ENCODE assay signal across 8 cellular contexts in the genomic region with DNA sequence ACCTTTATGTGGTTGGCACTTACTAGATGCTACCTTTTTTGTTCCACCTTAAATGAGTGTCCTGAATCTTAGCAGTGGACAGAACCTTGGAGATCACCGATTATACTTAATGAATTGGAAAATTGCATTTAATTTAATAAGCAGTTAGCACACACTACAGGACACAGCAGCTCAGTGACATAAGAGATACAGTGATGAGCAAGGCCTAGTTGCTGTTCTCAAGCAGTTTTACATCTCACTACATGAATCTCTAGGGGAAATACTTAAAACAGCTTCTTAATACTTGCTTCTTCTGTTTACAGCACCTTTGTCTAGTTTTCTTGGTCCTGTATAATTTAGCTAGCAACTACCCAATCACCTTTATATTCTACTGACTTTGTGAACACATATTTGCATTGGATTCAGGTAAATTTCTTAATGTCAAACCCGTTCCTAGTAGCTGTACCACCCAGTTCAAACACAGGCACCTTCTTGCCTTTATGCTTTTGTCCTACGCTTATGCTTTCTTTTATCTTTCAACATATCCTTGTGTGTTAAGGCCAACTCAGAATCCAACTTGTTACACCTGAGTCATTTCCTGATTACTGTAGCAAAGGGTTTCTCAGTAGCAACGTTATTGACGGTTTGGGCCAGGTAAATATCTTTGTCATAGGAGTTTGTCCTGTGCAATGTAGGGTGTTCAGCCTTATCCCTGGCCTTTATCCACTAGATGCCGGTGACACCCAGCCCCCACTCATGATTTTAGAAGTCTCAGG. TPM values are rescaled to one million over a fixed set of nuclear protein-coding genes. Genes with fewer than 3 reads are reported as not detected.
A peak's percentile ranks its signal among the peaks of the same experiment; 100 is the strongest.
DNase-seq lines count a peak whose midpoint lies in the region; ATAC-seq and TF ChIP-seq lines count a peak whose summit lies in the region.

No MANE protein-coding gene starts in this region.

- peak overlapping the region; percentile 64 for H3K27ac Mint-ChIP-seq in WTC11

- peak overlapping the region; percentile 94 for H3K4me3 Mint-ChIP-seq in WTC11

- no peaks in the 10 kb centered on the region for H3K27me3 Mint-ChIP-seq in WTC11 (ENCODE audit: low read depth)

- no peak for TF ChIP-seq POLR2A in stomach (IDR thresholded peaks at IDR 0.05)

- no peaks in the 10 kb centered on the region for H3K27me3 ChIP-seq in iPS-15b (ENCODE audit: control insufficient read depth, insufficient read depth, low read length)
- H3K27me3 ChIP-seq in stomach: no peaks in the 10 kb centered on the region

- CTCF ChIA-PET in WTC11 (lab: Charles Lee): no interaction called here

- peak overlapping the region; percentile 99 for H3K4me3 ChIP-seq in iPS-15b (ENCODE audit: low read depth, low read length)
- peak overlapping the region; percentile 5 to 91 (median 78) for H3K4me3 ChIP-seq in stomach

- POLR2A ChIA-PET in WTC11 (lab: Charles Lee): no interaction called here

- no peak for TF ChIP-seq EP300 in stomach (IDR thresholded peaks at IDR 0.05)

- TF ChIP-seq CTCF in WTC11 (IDR thresholded peaks at IDR 0.05) (no peak), stomach (IDR thresholded peaks at IDR 0.05) (no peak)

- H3K9me3 ChIP-seq in iPS-15b (ENCODE audit: control insufficient read depth, insufficient read depth, low read length) (no peaks in the 10 kb centered on the region), stomach (no peaks in the 10 kb centered on the region)

- peaks cover 9% of the 10 kb centered on the region for H3K9me3 Mint-ChIP-seq in WTC11

- peaks cover 4% of the 10 kb centered on the region for H3K4me1 ChIP-seq in iPS-15b (ENCODE audit: control insufficient read depth, insufficient read depth, low read length)
- H3K4me1 ChIP-seq in stomach: peaks cover 32 to 64% (median 48%) of the 10 kb centered on the region in 4 donors

- WGBS in stomach, 5 donors: 21 to 39% (median 32%) methylated on average over 6 of the region's 6 CpGs

- no peaks in the 10 kb centered on the region for H3K36me3 ChIP-seq in iPS-15b (ENCODE audit: control insufficient read depth, insufficient read depth, low read length)
- H3K36me3 ChIP-seq in stomach: no peaks in the 10 kb centered on the region

- peaks cover 32% of the 10 kb centered on the region for H3K4me1 Mint-ChIP-seq in WTC11

- no peak for ATAC-seq in WTC11

- intact Hi-C loops in stomach (cut with DNase I; ENCODE audit: low total_unique reads): no loop called here

- peaks cover 16% of the 10 kb centered on the region for H3K36me3 Mint-ChIP-seq in WTC11

- DNase-seq in NOMO-1 (lab: John Stamatoyannopoulos, UW; ENCODE audit: unreplicated experiment in 2 of 2): peak; percentile 6 to 40
- DNase-seq in NOMO-1 treated with dmso at 0.1 percent for 144 hours (lab: John Stamatoyannopoulos, UW; ENCODE audit: unreplicated experiment): no peak
- no peak for DNase-seq in WTC11 (ENCODE audit: low spot score)
- no peak for DNase-seq in stomach
- DNase-seq in KBM-7: no peak
- no peak for DNase-seq in GM03348 (ENCODE audit: low spot score)
- DNase-seq in MV-4-11 (lab: John Stamatoyannopoulos, UW): no peak

- in situ Hi-C loops in KBM-7 (cut with MboI; ENCODE audit: low pct_unique_long_range_greater_than_20kb, low sequenced_read_pairs): no loop called here

- peak overlapping the region; percentile 9 for H3K9ac ChIP-seq in iPS-15b (ENCODE audit: low read depth, low read length)

- H3K27ac ChIP-seq in stomach: peak overlapping the region in 4 of 5 donors; percentile 93 to 98 (median 96)

TF ChIP-seq in WTC11, 78 proteins besides CTCF, POLR2A, EP300 and RAD21:
- TF ChIP-seq GTF2I (CRISPR knock-in tag; conservative IDR thresholded peaks at IDR 0.05) (no peak), NR1H2 (CRISPR knock-in tag; IDR thresholded peaks at IDR 0.05) (no peak), SOX15 (CRISPR knock-in tag; IDR thresholded peaks at IDR 0.05) (no peak), NR2C2 (CRISPR knock-in tag; IDR thresholded peaks at IDR 0.05) (no peak), ZNF423 (CRISPR knock-in tag; IDR thresholded peaks at IDR 0.05) (no peak), PRRX2 (CRISPR knock-in tag; IDR thresholded peaks at IDR 0.05) (no peak), ZNF317 (CRISPR knock-in tag; IDR thresholded peaks at IDR 0.05; ENCODE audit: borderline replicate concordance, low read depth) (no peak), FOXJ3 (CRISPR knock-in tag; IDR thresholded peaks at IDR 0.05; ENCODE audit: borderline replicate concordance) (no peak), SP1 (CRISPR knock-in tag; conservative IDR thresholded peaks at IDR 0.05) (no peak), TP53 (CRISPR knock-in tag; IDR thresholded peaks at IDR 0.05) (no peak), CREM (CRISPR knock-in tag; IDR thresholded peaks at IDR 0.05) (no peak)
- TF ChIP-seq, protein P1, sequence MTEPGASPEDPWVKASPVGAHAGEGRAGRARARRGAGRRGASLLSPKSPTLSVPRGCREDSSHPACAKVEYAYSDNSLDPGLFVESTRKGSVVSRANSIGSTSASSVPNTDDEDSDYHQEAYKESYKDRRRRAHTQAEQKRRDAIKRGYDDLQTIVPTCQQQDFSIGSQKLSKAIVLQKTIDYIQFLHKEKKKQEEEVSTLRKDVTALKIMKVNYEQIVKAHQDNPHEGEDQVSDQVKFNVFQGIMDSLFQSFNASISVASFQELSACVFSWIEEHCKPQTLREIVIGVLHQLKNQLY (CRISPR knock-in tag; IDR thresholded peaks at IDR 0.05): no peak
- TF ChIP-seq, protein P2, sequence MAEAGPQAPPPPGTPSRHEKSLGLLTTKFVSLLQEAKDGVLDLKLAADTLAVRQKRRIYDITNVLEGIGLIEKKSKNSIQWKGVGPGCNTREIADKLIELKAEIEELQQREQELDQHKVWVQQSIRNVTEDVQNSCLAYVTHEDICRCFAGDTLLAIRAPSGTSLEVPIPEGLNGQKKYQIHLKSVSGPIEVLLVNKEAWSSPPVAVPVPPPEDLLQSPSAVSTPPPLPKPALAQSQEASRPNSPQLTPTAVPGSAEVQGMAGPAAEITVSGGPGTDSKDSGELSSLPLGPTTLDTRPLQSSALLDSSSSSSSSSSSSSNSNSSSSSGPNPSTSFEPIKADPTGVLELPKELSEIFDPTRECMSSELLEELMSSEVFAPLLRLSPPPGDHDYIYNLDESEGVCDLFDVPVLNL (CRISPR knock-in tag; IDR thresholded peaks at IDR 0.05; ENCODE audit: borderline replicate concordance, low read depth): no peak
- TF ChIP-seq, protein P3, sequence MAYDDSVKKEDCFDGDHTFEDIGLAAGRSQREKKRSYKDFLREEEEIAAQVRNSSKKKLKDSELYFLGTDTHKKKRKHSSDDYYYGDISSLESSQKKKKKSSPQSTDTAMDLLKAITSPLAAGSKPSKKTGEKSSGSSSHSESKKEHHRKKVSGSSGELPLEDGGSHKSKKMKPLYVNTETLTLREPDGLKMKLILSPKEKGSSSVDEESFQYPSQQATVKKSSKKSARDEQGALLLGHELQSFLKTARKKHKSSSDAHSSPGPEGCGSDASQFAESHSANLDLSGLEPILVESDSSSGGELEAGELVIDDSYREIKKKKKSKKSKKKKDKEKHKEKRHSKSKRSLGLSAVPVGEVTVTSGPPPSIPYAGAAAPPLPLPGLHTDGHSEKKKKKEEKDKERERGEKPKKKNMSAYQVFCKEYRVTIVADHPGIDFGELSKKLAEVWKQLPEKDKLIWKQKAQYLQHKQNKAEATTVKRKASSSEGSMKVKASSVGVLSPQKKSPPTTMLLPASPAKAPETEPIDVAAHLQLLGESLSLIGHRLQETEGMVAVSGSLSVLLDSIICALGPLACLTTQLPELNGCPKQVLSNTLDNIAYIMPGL (CRISPR knock-in tag; IDR thresholded peaks at IDR 0.05): no peak
- TF ChIP-seq, protein P4, sequence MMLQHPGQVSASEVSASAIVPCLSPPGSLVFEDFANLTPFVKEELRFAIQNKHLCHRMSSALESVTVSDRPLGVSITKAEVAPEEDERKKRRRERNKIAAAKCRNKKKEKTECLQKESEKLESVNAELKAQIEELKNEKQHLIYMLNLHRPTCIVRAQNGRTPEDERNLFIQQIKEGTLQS (CRISPR knock-in tag; conservative IDR thresholded peaks at IDR 0.05): no peak
- TF ChIP-seq, protein P5, sequence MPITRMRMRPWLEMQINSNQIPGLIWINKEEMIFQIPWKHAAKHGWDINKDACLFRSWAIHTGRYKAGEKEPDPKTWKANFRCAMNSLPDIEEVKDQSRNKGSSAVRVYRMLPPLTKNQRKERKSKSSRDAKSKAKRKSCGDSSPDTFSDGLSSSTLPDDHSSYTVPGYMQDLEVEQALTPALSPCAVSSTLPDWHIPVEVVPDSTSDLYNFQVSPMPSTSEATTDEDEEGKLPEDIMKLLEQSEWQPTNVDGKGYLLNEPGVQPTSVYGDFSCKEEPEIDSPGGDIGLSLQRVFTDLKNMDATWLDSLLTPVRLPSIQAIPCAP (CRISPR knock-in tag; IDR thresholded peaks at IDR 0.05): no peak
- TF ChIP-seq, protein P6, sequence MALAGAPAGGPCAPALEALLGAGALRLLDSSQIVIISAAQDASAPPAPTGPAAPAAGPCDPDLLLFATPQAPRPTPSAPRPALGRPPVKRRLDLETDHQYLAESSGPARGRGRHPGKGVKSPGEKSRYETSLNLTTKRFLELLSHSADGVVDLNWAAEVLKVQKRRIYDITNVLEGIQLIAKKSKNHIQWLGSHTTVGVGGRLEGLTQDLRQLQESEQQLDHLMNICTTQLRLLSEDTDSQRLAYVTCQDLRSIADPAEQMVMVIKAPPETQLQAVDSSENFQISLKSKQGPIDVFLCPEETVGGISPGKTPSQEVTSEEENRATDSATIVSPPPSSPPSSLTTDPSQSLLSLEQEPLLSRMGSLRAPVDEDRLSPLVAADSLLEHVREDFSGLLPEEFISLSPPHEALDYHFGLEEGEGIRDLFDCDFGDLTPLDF (CRISPR knock-in tag; IDR thresholded peaks at IDR 0.05): no peak
- TF ChIP-seq, protein P7, sequence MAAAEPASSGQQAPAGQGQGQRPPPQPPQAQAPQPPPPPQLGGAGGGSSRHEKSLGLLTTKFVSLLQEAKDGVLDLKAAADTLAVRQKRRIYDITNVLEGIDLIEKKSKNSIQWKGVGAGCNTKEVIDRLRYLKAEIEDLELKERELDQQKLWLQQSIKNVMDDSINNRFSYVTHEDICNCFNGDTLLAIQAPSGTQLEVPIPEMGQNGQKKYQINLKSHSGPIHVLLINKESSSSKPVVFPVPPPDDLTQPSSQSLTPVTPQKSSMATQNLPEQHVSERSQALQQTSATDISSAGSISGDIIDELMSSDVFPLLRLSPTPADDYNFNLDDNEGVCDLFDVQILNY (CRISPR knock-in tag; IDR thresholded peaks at IDR 0.05): no peak
TF ChIP-seq in WTC11: peak in this region for 0.

RNA-seq across cellular contexts. Expression of a gene that starts 1.8 kb away (rescaled TPM):
- total RNA-seq in WTC11 (2021) (20.7 to 24.2 TPM (median 22.9 TPM) in 3 replicates), stomach (10 to 100 TPM in 2 of 5 donors, 1 to 10 TPM in 3; 7.0 to 49.2 (median 8.5) TPM)
- 10 to 100 TPM in 2 of 3 donors, 1 to 10 TPM in 1; 6.8 to 12.1 (median 11.6) TPM for polyA plus RNA-seq in stomach

RNA-seq across cellular contexts. Expression of a gene that starts 28.6 kb away (rescaled TPM):
- total RNA-seq in WTC11 (2021): 18.6 to 23.2 TPM (median 21.2 TPM) in 3 replicates
- 100 to 1,000 TPM in 1 of 5 donors, 10 to 100 TPM in 4; 20.9 to 142 (median 40.8) TPM for total RNA-seq in stomach
- polyA plus RNA-seq in stomach: 10 to 100 TPM; 11.5 to 17.9 (median 14.1) TPM

Comparison
In these comparisons a context has a peak if more than half of its experiments do, and no peak if none do; other contexts are left out.
1. DNase-seq: peak in NOMO-1 (2 of 2); none in NOMO-1 treated with dmso at 0.1 percent for 144 hours (single experiment), WTC11 (single experiment), stomach (single experiment), KBM-7 (single experiment), GM03348 (single experiment) and MV-4-11 (single experiment).